Comparison of ENCODE assay signal across 19 cellular contexts in the genomic region with DNA sequence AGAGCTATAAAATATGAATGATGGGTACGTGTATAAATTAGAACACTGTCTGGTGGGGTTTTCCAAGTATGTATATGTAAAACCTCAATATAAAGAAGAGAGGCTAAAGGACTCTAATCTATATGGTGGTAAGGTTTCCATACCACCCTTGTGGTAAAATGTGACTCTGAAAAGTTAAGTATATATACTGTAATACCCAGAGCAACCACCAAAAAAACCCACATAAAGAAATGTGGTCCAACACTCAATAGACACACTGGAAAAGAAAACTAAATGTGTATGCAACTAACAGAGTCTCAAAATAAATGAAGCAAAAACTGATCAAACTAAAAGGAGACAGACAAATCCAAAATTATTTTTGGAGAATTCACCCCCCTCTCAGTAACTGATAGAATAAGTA.
DNase-seq lines count a peak whose midpoint lies in the region; ATAC-seq and TF ChIP-seq lines count a peak whose summit lies in the region.
"Had no signal": no experiment of that assay in that cellular context is flagged by ENCODE, and none has a peak within 500 bp of the region (broad histone marks: within the 10 kb centered on the region; RNA-seq: fewer than 3 reads in every experiment).

No MANE protein-coding gene starts in this region.

- CTCF ChIA-PET in activated CD4-positive, alpha-beta T cell treated with anti-CD3 and anti-CD28 coated beads for 36 hours (lab: Charles Lee): interaction anchor here (1.0 to 1.5 kb wide), 4 partner anchors 8 to 79 kb away, joined by 4 to 11 read pairs (median 5); no protein-coding TSS in a partner anchor

- POLR2A ChIA-PET in activated CD4-positive, alpha-beta T cell treated with anti-CD3 and anti-CD28 coated beads for 36 hours (lab: Charles Lee): no interaction called here

- DNase-seq in activated CD4-positive, alpha-beta T cell treated with anti-CD3 and anti-CD28 coated beads for 36 hours: no peak
- DNase-seq in activated CD4-positive, alpha-beta T cell treated with anti-CD3 and anti-CD28 coated beads for 4 hours: no peak
- peak; percentile 83 for DNase-seq in Jurkat, Clone E6-1 (ENCODE audit: low read depth, low spot score)
- no peak for DNase-seq in natural killer cell treated with Interleukin-12 subunit alpha and Interleukin-12 subunit beta and Interleukin-15 and Interleukin-18, amount 100 ng/mL, for 72 hours (ENCODE audit: low spot score)
- DNase-seq in erythroblast (lab: John Stamatoyannopoulos, UW) (no peak), kidney glomerular epithelial cell (lab: John Stamatoyannopoulos, UW) (no peak)
- DNase-seq: 8988T; activated CD8-positive, alpha-beta memory T cell treated with anti-CD3 and anti-CD28 coated beads for 24 hours; amygdala; EL; heart right ventricle; IMR-90; NCI-H1105; Right ventricle myocardium superior; stimulated activated CD4-positive, alpha-beta T cell treated with anti-CD3 and anti-CD28 coated beads, Interleukin-12 subunit alpha, Interleukin-12 subunit beta, amount 100 ng/mL, for 4 hours; T-helper 9 cell had no signal

- no peak for TF ChIP-seq POLR2A in erythroblast (IDR thresholded peaks at IDR 0.05; ENCODE audit: low read length)

- intact Hi-C loops in activated CD4-positive, alpha-beta T cell treated with anti-CD3 and anti-CD28 coated beads for 36 hours (cut with DNase I, micrococcal nuclease): no loop called here

- peak overlapping the region; percentile 94 for H3K27ac Mint-ChIP-seq in activated CD4-positive, alpha-beta T cell treated with anti-CD3 and anti-CD28 coated beads for 36 hours
- peak overlapping the region; percentile 81 for H3K27ac Mint-ChIP-seq in activated naive CD8-positive, alpha-beta T cell
- peak overlapping the region; percentile 95 to 97 for H3K27ac Mint-ChIP-seq in natural killer cell treated with Interleukin-12 subunit alpha and Interleukin-12 subunit beta and Interleukin-15 and Interleukin-18, amount 100 ng/mL, for 72 hours
- H3K27ac Mint-ChIP-seq: progenitor cell of endocrine pancreas had no signal

- H3K4me3 ChIP-seq in Jurkat, Clone E6-1 (ENCODE audit: low read length): no peak overlapping the region
- H3K4me3 ChIP-seq: heart right ventricle had no signal

- peaks cover 71% of the 10 kb centered on the region for H3K4me1 Mint-ChIP-seq in activated CD4-positive, alpha-beta T cell treated with anti-CD3 and anti-CD28 coated beads for 36 hours
- peaks cover 82% of the 10 kb centered on the region for H3K4me1 Mint-ChIP-seq in activated naive CD8-positive, alpha-beta T cell (ENCODE audit: low read depth)
- H3K4me1 Mint-ChIP-seq in natural killer cell treated with Interleukin-12 subunit alpha and Interleukin-12 subunit beta and Interleukin-15 and Interleukin-18, amount 100 ng/mL, for 72 hours (ENCODE audit: low read depth in 2 of 2): peaks cover 53 to 69% of the 10 kb centered on the region in 2 donors

- H3K4me3 Mint-ChIP-seq in activated CD4-positive, alpha-beta T cell treated with anti-CD3 and anti-CD28 coated beads for 36 hours: peak overlapping the region; percentile 35
- H3K4me3 Mint-ChIP-seq in activated naive CD8-positive, alpha-beta T cell: peak overlapping the region; percentile 51
- H3K4me3 Mint-ChIP-seq in natural killer cell treated with Interleukin-12 subunit alpha and Interleukin-12 subunit beta and Interleukin-15 and Interleukin-18, amount 100 ng/mL, for 72 hours: peak overlapping the region; percentile 65

- ATAC-seq in activated CD4-positive, alpha-beta T cell treated with anti-CD3 and anti-CD28 coated beads for 36 hours: peak; percentile 7
- ATAC-seq in natural killer cell treated with Interleukin-12 subunit alpha and Interleukin-12 subunit beta and Interleukin-15 and Interleukin-18, amount 100 ng/mL, for 72 hours: peak in 1 of 2 donors; percentile 40
- ATAC-seq in HG03571 (IDR thresholded peaks at IDR 0.05; ENCODE audit: unreplicated experiment): no peak
- ATAC-seq: heart right ventricle had no signal

- H3K27me3 Mint-ChIP-seq in activated CD4-positive, alpha-beta T cell treated with anti-CD3 and anti-CD28 coated beads for 36 hours: no peaks in the 10 kb centered on the region
- H3K27me3 Mint-ChIP-seq in activated naive CD8-positive, alpha-beta T cell: no peaks in the 10 kb centered on the region
- H3K27me3 Mint-ChIP-seq in natural killer cell treated with Interleukin-12 subunit alpha and Interleukin-12 subunit beta and Interleukin-15 and Interleukin-18, amount 100 ng/mL, for 72 hours: no peaks in the 10 kb centered on the region
- H3K27me3 Mint-ChIP-seq: progenitor cell of endocrine pancreas had no signal

- peaks cover 52% of the 10 kb centered on the region for H3K36me3 Mint-ChIP-seq in activated CD4-positive, alpha-beta T cell treated with anti-CD3 and anti-CD28 coated beads for 36 hours (ENCODE audit: low read depth)
- peaks cover 11% of the 10 kb centered on the region for H3K36me3 Mint-ChIP-seq in activated naive CD8-positive, alpha-beta T cell
- H3K36me3 Mint-ChIP-seq in natural killer cell treated with Interleukin-12 subunit alpha and Interleukin-12 subunit beta and Interleukin-15 and Interleukin-18, amount 100 ng/mL, for 72 hours: peaks cover 10% of the 10 kb centered on the region

- peaks cover 2% of the 10 kb centered on the region for H3K9me3 Mint-ChIP-seq in activated CD4-positive, alpha-beta T cell treated with anti-CD3 and anti-CD28 coated beads for 36 hours (ENCODE audit: low read depth)
- no peaks in the 10 kb centered on the region for H3K9me3 Mint-ChIP-seq in activated naive CD8-positive, alpha-beta T cell (ENCODE audit: low read depth)
- no peaks in the 10 kb centered on the region for H3K9me3 Mint-ChIP-seq in natural killer cell treated with Interleukin-12 subunit alpha and Interleukin-12 subunit beta and Interleukin-15 and Interleukin-18, amount 100 ng/mL, for 72 hours
